ENCODE assay signal across 2 cellular contexts in genomic region chr18:2805970-2806943, GRCh38.
TF ChIP-seq lines count a peak whose summit lies in the region.

No MANE protein-coding gene starts in this region.

TF ChIP-seq in HEK293, 187 proteins besides CTCF, POLR2A, EP300 and RAD21:
- TF ChIP-seq YY1 (tag by site-specific recombination; IDR thresholded peaks at IDR 0.05) (no peak), PRDM10 (tag by site-specific recombination; IDR thresholded peaks at IDR 0.05) (0 out of 2 replicates have a peak, but pooled peaks have one; percentile 10)

TF ChIP-seq in K562, 482 proteins besides CTCF, POLR2A, EP300 and RAD21:
- 0 out of 2 replicates have a peak, but pooled peaks have one; percentile 34 for TF ChIP-seq FOSL1 (tag; conservative IDR thresholded peaks at IDR 0.05)
- no peak for TF ChIP-seq NCOA1 (IDR thresholded peaks at IDR 0.05; ENCODE audit: low read depth)
- 0 out of 2 replicates have a peak, but pooled peaks have one; percentile 11 for TF ChIP-seq ATF3 (IDR thresholded peaks at IDR 0.05)
- no peak for TF ChIP-seq ATF3 (CRISPR knock-in tag; conservative IDR thresholded peaks at IDR 0.05)
- 0 out of 2 replicates have a peak, but pooled peaks have one; percentile 1 for TF ChIP-seq POLR2H (tag; IDR thresholded peaks at IDR 0.05; ENCODE audit: low read depth)
- no peak for TF ChIP-seq PRDM10 (IDR thresholded peaks at IDR 0.05; ENCODE audit: partially characterized antibody)
- 0 out of 2 replicates have a peak, but pooled peaks have one; percentile 66 for TF ChIP-seq POLR2AphosphoS2 (IDR thresholded peaks at IDR 0.05; ENCODE audit: low read length)
